10 cellular contexts compared by ENCODE assay signal in the genomic region with DNA sequence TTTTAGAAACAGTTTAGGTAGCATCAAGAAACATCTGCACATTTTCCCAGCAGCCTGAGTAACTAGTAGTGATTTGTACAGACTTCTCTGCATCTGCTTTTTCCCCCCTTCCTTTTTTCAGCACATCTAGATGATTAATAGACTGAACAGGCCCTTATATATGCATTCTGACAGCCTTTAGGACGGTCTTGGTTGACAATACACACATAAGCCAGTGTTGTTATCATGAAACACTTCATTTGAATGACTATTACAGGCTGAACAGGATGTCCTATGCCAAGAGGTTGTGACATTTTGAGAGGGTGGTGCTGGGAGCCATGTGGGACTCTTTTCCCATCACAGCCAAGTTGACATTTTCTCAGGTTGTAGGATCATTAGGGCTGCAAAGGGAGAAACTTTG.
A peak's percentile ranks its signal among the peaks of the same experiment; 100 is the strongest.
DNase-seq lines count a peak whose midpoint lies in the region; ATAC-seq and TF ChIP-seq lines count a peak whose summit lies in the region.
"Had no signal": no experiment of that assay in that cellular context is flagged by ENCODE, and none has a peak within 500 bp of the region (broad histone marks: within the 10 kb centered on the region; RNA-seq: fewer than 3 reads in every experiment).

No MANE protein-coding gene starts in this region.

- DNase-seq in Panc1 (ENCODE audit: low read depth, low spot score) (no peak), epithelial cell of prostate (ENCODE audit: low read depth, low spot score) (no peak), tibial artery (peak in 1 of 2 donors; percentile 43), 8988T (no peak)
- no peak for DNase-seq in CD4-positive, alpha-beta memory T cell
- DNase-seq: activated CD8-positive, alpha-beta memory T cell treated with anti-CD3 and anti-CD28 coated beads, Interleukin-2, amount 10 ng/mL, durations not matched to agents 7 days and 5 days; NCI-H2171 treated with DMSO at 0.1 percent for 48 hours had no signal

- H3K27ac Mint-ChIP-seq in CD4-positive, alpha-beta memory T cell = no peak overlapping the region
- H3K27ac Mint-ChIP-seq: activated CD8-positive, alpha-beta memory T cell treated with anti-CD3 and anti-CD28 coated beads, Interleukin-2, amount 10 ng/mL, durations not matched to agents 7 days and 5 days had no signal

- no peaks in the 10 kb centered on the region for H3K4me1 Mint-ChIP-seq in CD4-positive, alpha-beta memory T cell
- H3K4me1 Mint-ChIP-seq: activated CD8-positive, alpha-beta memory T cell treated with anti-CD3 and anti-CD28 coated beads, Interleukin-2, amount 10 ng/mL, durations not matched to agents 7 days and 5 days had no signal

- no peaks in the 10 kb centered on the region for H3K27me3 Mint-ChIP-seq in CD4-positive, alpha-beta memory T cell
- H3K27me3 Mint-ChIP-seq: activated CD8-positive, alpha-beta memory T cell treated with anti-CD3 and anti-CD28 coated beads, Interleukin-2, amount 10 ng/mL, durations not matched to agents 7 days and 5 days had no signal

- ATAC-seq in Panc1 = 0 out of 2 replicates have a peak, but pooled peaks have one; percentile 23
- no peak for ATAC-seq in GM18907 (IDR thresholded peaks at IDR 0.05; ENCODE audit: unreplicated experiment)
- no peak for ATAC-seq in activated CD4-positive, CD25-positive, alpha-beta regulatory T cell treated with anti-CD3 and anti-CD28 coated beads, Interleukin-2, amount 50 U/mL, for 24 hours
- ATAC-seq: activated CD8-positive, alpha-beta memory T cell treated with anti-CD3 and anti-CD28 coated beads, Interleukin-2, amount 10 ng/mL, durations not matched to agents 7 days and 5 days had no signal

- H3K36me3 ChIP-seq in Panc1 (ENCODE audit: control insufficient read depth, insufficient read depth, low read length) = no peaks in the 10 kb centered on the region
- H3K36me3 ChIP-seq in mesodermal cell (ENCODE audit: control insufficient read depth, insufficient read depth, low read length) = no peaks in the 10 kb centered on the region
- no peaks in the 10 kb centered on the region for H3K36me3 ChIP-seq in tibial artery
- no peaks in the 10 kb centered on the region for H3K36me3 ChIP-seq in CD4-positive, alpha-beta memory T cell (ENCODE audit: insufficient read depth, low read length)

- no peak overlapping the region for H3K4me3 ChIP-seq in Panc1 (ENCODE audit: low read depth in 2 of 2, low read length in 2 of 2)
- no peak overlapping the region for H3K4me3 ChIP-seq in mesodermal cell (ENCODE audit: extremely low read depth, insufficient read depth, low read length, poor library complexity, severe bottlenecking)
- no peak overlapping the region for H3K4me3 ChIP-seq in tibial artery
- H3K4me3 ChIP-seq in CD4-positive, alpha-beta memory T cell (ENCODE audit: low read length in 2 of 2) = no peak overlapping the region

- H3K9me3 ChIP-seq in Panc1 (ENCODE audit: control insufficient read depth, insufficient read depth, low read depth, low read length) (no peaks in the 10 kb centered on the region), mesodermal cell (ENCODE audit: control insufficient read depth, low read length) (no peaks in the 10 kb centered on the region), tibial artery (no peaks in the 10 kb centered on the region)
- no peaks in the 10 kb centered on the region for H3K9me3 ChIP-seq in CD4-positive, alpha-beta memory T cell (ENCODE audit: control insufficient read depth in 1 of 2, low read length in 2 of 2)

- no CpG with 5 or more reads among the region's 1 CpG for WGBS in mesodermal cell (ENCODE audit: insufficient coverage in 2 of 2), 2 experiments

- intact Hi-C loops in Panc1 (cut with micrococcal nuclease; ENCODE audit: unreplicated experiment) (no loop called here), tibial artery (cut with DNase I; ENCODE audit: low total_unique reads) (no loop called here)
- intact Hi-C loops in CD4-positive, alpha-beta memory T cell (cut with micrococcal nuclease) = no loop called here

- no peaks in the 10 kb centered on the region for H3K36me3 Mint-ChIP-seq in CD4-positive, alpha-beta memory T cell

- CTCF ChIA-PET in Panc1 (lab: Charles Lee) = interaction anchor here (0.6 kb wide), 1 partner anchor 214 kb away, joined by 3 read pairs; no protein-coding TSS in a partner anchor
- CTCF ChIA-PET in CD4-positive, alpha-beta memory T cell (lab: Charles Lee; ENCODE audit: partially characterized antibody) = no interaction called here

- H3K27ac ChIP-seq in Panc1 (ENCODE audit: low read length) = peak overlapping the region; percentile 74
- peak overlapping the region; percentile 98 for H3K27ac ChIP-seq in epithelial cell of prostate
- H3K27ac ChIP-seq in mesodermal cell (ENCODE audit: low read depth, low read length, severe bottlenecking) = peak overlapping the region; percentile 92
- peak overlapping the region; percentile 73 to 79 for H3K27ac ChIP-seq in tibial artery
- no peak overlapping the region for H3K27ac ChIP-seq in CD4-positive, alpha-beta memory T cell (ENCODE audit: low read depth, low read length)

- TF ChIP-seq CTCF in Panc1 (IDR thresholded peaks at IDR 0.05) = no peak
- TF ChIP-seq CTCF in tibial artery (IDR thresholded peaks at IDR 0.05) = no peak

- no peaks in the 10 kb centered on the region for H3K27me3 ChIP-seq in Panc1 (ENCODE audit: control insufficient read depth, insufficient read depth, low read length)
- H3K27me3 ChIP-seq in tibial artery = no peaks in the 10 kb centered on the region
- H3K27me3 ChIP-seq in CD4-positive, alpha-beta memory T cell (ENCODE audit: insufficient read depth, low read length) = no peaks in the 10 kb centered on the region

- H3K4me1 ChIP-seq in Panc1 (ENCODE audit: control insufficient read depth, insufficient read depth, low read length) = peaks cover 30% of the 10 kb centered on the region
- H3K4me1 ChIP-seq in mesodermal cell (ENCODE audit: control insufficient read depth, insufficient read depth, low read length, poor library complexity, severe bottlenecking) = peaks cover 29% of the 10 kb centered on the region
- peaks cover 0 to 47% (median 28%) of the 10 kb centered on the region in 4 donors for H3K4me1 ChIP-seq in tibial artery
- H3K4me1 ChIP-seq in CD4-positive, alpha-beta memory T cell (ENCODE audit: insufficient read depth, low read length) = no peaks in the 10 kb centered on the region

- no peak overlapping the region for H3K4me3 Mint-ChIP-seq in CD4-positive, alpha-beta memory T cell
- H3K4me3 Mint-ChIP-seq: activated CD8-positive, alpha-beta memory T cell treated with anti-CD3 and anti-CD28 coated beads, Interleukin-2, amount 10 ng/mL, durations not matched to agents 7 days and 5 days had no signal

- no peaks in the 10 kb centered on the region for H3K9me3 Mint-ChIP-seq in CD4-positive, alpha-beta memory T cell

- POLR2A ChIA-PET in Panc1 (lab: Charles Lee) = no interaction called here
- POLR2A ChIA-PET in CD4-positive, alpha-beta memory T cell (lab: Charles Lee; ENCODE audit: partially characterized antibody) = no interaction called here

- in situ Hi-C loops in Panc1 (cut with HindIII; ENCODE audit: low pct_unique_long_range_greater_than_20kb, low sequenced_read_pairs) = no loop called here

- no TSS peak for BruUV-seq in Panc1 (replicated peaks; lab: Mats Ljungman, UMichigan)
